Comparison of ENCODE assay signal across 15 cellular contexts in the genomic region with DNA sequence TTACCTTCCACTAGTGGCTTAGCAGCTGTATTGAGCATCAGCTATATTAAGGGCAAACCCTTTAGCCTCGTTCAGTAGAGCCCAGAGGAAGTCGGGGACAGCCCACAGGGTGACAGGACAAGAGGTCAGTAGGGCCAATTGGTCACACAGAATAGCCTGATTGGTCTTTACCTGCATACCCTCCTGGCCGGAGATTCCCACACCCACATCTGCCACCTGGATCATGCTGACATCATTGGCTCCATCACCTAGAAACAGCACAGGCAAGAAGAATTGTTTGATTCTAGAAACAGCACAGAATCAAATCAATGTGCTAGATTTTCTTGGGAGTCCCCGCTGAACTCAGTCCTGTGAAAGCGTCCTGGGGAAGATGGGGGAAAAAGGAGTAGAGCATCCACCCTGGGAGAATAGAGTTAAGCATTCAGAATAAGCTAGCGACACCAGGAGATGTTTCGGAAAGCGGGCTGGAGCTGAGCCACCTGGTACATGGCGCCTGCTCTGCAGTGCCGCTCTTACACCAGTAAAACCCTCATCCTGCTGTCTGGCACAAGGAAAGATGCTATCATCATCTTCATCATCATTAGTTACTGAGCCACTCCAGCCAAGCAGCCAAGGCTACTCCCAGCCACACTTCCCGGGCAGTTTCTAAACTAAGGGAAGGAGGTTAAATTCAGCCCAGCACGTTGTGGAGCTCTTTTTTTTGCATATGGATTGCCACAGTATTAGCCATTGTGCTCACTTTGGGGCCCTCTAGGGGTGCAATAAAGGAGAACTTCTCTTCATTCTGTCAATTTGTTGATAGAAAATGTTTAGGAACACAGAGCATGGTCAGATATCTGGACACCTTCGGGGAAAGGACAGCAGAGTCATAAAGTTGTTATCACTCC.
DNase-seq lines count a peak whose midpoint lies in the region; ATAC-seq, FAIRE-seq and TF ChIP-seq lines count a peak whose summit lies in the region.
"Had no signal": no experiment of that assay in that cellular context is flagged by ENCODE, and none has a peak within 500 bp of the region (broad histone marks: within the 10 kb centered on the region; RNA-seq: fewer than 3 reads in every experiment).

No MANE protein-coding gene starts in this region.

- no TSS peak for BruUV-seq in A673 (replicated peaks; lab: Mats Ljungman, UMichigan)
- BruUV-seq in K562 (replicated peaks; lab: Mats Ljungman, UMichigan): no TSS peak
- no TSS peak for BruUV-seq in HepG2 (replicated peaks; lab: Mats Ljungman, UMichigan)

- H3K4me3 ChIP-seq in A673 (ENCODE audit: low read depth, low read length, poor library complexity, severe bottlenecking) (no peak overlapping the region), K562 (no peak overlapping the region), HepG2 (replicated peaks in 1 of 3; ENCODE audit: insufficient read depth in 1 of 3, low read depth in 2 of 3, low read length in 3 of 3) (no peak overlapping the region)

- no peak for FAIRE-seq in K562 (lab: Jason Lieb, UNC)
- no peak for FAIRE-seq in HepG2 (lab: Jason Lieb, UNC)
- FAIRE-seq: endothelial cell of umbilical vein, small intestine had no signal

- DNase-seq in A673 (ENCODE audit: low spot score) (no peak), HT-29 (ENCODE audit: low spot score) (peak; percentile 33), K562 (ENCODE audit: extremely low read depth in 1 of 4, low spot score in 3 of 4) (peak in 1 of 4 experiments; percentile 9), HepG2 (ENCODE audit: low spot score) (no peak), NCI-H2196 (lab: John Stamatoyannopoulos, UW; ENCODE audit: unreplicated experiment) (no peak)
- no peak for DNase-seq in stimulated activated CD4-positive, alpha-beta T cell treated with anti-CD3 and anti-CD28 coated beads, Interleukin-4, amount 100 ng/mL, for 4 hours
- DNase-seq: CD4-positive, alpha-beta T cell; left cardiac atrium; NCI-H226; small intestine; stimulated activated naive CD4-positive, alpha-beta T cell treated with Interleukin-2 at 50 U/mL for 16 hours had no signal

- TF ChIP-seq RAD21 in K562 (CRISPR knock-in tag; conservative IDR thresholded peaks at IDR 0.05 in 1 of 2, IDR thresholded peaks at IDR 0.05 in 1 of 2) (no peak), HepG2 (CRISPR knock-in tag; IDR thresholded peaks at IDR 0.05) (no peak)

- in situ Hi-C loops in K562 (cut with MboI): no loop called here
- in situ Hi-C loops in HepG2 (cut with HindIII; ENCODE audit: extremely low pct_ligation_motif_present, low pct_unique_long_range_greater_than_20kb): no loop called here

- 0% methylated on average over 13 of the region's 13 CpGs for WGBS in K562 (ENCODE audit: insufficient coverage, low coverage, missing lambda C conversion rate)
- 63% methylated on average over 12 of the region's 13 CpGs for WGBS in HepG2 (ENCODE audit: low lambda C conversion rate)

- ATAC-seq in K562: peak; percentile 59
- no peak for ATAC-seq in HepG2
- no peak for ATAC-seq in HG02973 (IDR thresholded peaks at IDR 0.05; ENCODE audit: unreplicated experiment)
- ATAC-seq in GM18505 (IDR thresholded peaks at IDR 0.05; ENCODE audit: unreplicated experiment): no peak

- H3K27me3 ChIP-seq in A673 (replicated peaks; ENCODE audit: insufficient read depth, low read depth, low read length, poor library complexity) (no peaks in the 10 kb centered on the region), K562 (ENCODE audit: control insufficient read depth in 2 of 2, insufficient read depth in 2 of 2, low read length in 2 of 2) (peaks cover 0 to 51% of the 10 kb centered on the region in 2 experiments; a peak in 2 of 5 replicates), HepG2 (ENCODE audit: control insufficient read depth in 1 of 2, insufficient read depth in 2 of 2, low read length in 2 of 2) (no peaks in the 10 kb centered on the region)

- H4K20me1 ChIP-seq in K562 (replicated peaks; ENCODE audit: control insufficient read depth, insufficient read depth, low read length) (no peaks in the 10 kb centered on the region), HepG2 (ENCODE audit: insufficient read depth, low read length) (no peaks in the 10 kb centered on the region)

- no peak for TF ChIP-seq POLR2A in K562 (conservative IDR thresholded peaks at IDR 0.05)
- no peak for TF ChIP-seq POLR2A in HepG2 (IDR thresholded peaks at IDR 0.05; ENCODE audit: insufficient read depth in 1 of 2, low read depth in 2 of 2, low read length in 2 of 2)
- TF ChIP-seq POLR2A in GM18505 (IDR thresholded peaks at IDR 0.05; ENCODE audit: borderline replicate concordance, extremely low read depth, insufficient read depth, insufficient read length): no peak

- H3K79me2 ChIP-seq in K562 (ENCODE audit: control insufficient read depth, insufficient read depth, low read length) (no peaks in the 10 kb centered on the region), HepG2 (ENCODE audit: insufficient read depth, low read length) (no peaks in the 10 kb centered on the region)

- H3K4me1 ChIP-seq in A673 (ENCODE audit: insufficient read depth, low read length, poor library complexity, severe bottlenecking): no peaks in the 10 kb centered on the region
- H3K4me1 ChIP-seq in K562 (replicated peaks in 1 of 2; ENCODE audit: control insufficient read depth in 2 of 2, insufficient read depth in 2 of 2, low read length in 2 of 2): no peaks in the 10 kb centered on the region
- H3K4me1 ChIP-seq in HepG2 (ENCODE audit: insufficient read depth, low read length): no peaks in the 10 kb centered on the region

- POLR2A ChIA-PET in A673 (lab: Charles Lee; ENCODE audit: low non-redundant PET): no interaction called here
- POLR2A ChIA-PET in K562 (lab: Yijun Ruan, JAX): interaction anchor here (1.3 kb wide), 1 partner anchor 35 kb away, joined by 4 read pairs; no protein-coding TSS in a partner anchor
- POLR2A ChIA-PET in HepG2 (lab: Yijun Ruan, JAX): no interaction called here

- no peak overlapping the region for H3K9ac ChIP-seq in K562 (ENCODE audit: insufficient read depth in 1 of 2, low read depth in 2 of 2, low read length in 2 of 2)
- no peak overlapping the region for H3K9ac ChIP-seq in HepG2 (ENCODE audit: insufficient read depth, low read depth, low read length)

- H3K4me2 ChIP-seq in K562 (ENCODE audit: insufficient read depth, low read length) (no peak overlapping the region), HepG2 (ENCODE audit: low read depth, low read length) (no peak overlapping the region)

- no peak for TF ChIP-seq EP300 in K562 (IDR thresholded peaks at IDR 0.05; ENCODE audit: low read length)
- TF ChIP-seq EP300 in HepG2 (IDR thresholded peaks at IDR 0.05; ENCODE audit: low read depth in 2 of 2, low read length in 2 of 2): no peak
- no peak for TF ChIP-seq EP300 in HepG2 (CRISPR knock-in tag; IDR thresholded peaks at IDR 0.05; ENCODE audit: borderline replicate concordance)

- H3K9me1 ChIP-seq in K562 (ENCODE audit: control insufficient read depth, insufficient read depth, low read length): no peaks in the 10 kb centered on the region

- H3K27ac ChIP-seq in A673 (ENCODE audit: low read depth, low read length, poor library complexity, severe bottlenecking) (no peak overlapping the region), K562 (ENCODE audit: extremely low read depth, low read depth, low read length) (no peak overlapping the region), HepG2 (ENCODE audit: extremely low read length, insufficient read depth, low read length) (no peak overlapping the region)
- H3K27ac ChIP-seq: HL-60 had no signal

- no peak overlapping the region for H2AFZ ChIP-seq in K562 (ENCODE audit: low read depth, low read length)
- H2AFZ ChIP-seq in HepG2 (ENCODE audit: low read length): no peak overlapping the region

- peaks cover 20% of the 10 kb centered on the region for H3K9me3 ChIP-seq in A673 (ENCODE audit: low read depth, low read length, poor library complexity, severe bottlenecking)
- H3K9me3 ChIP-seq in K562 (replicated peaks; ENCODE audit: control insufficient read depth, insufficient read depth, low read depth, low read length): no peaks in the 10 kb centered on the region
- H3K9me3 ChIP-seq in HepG2 (ENCODE audit: low read length): no peaks in the 10 kb centered on the region

- 0 out of 2 replicates have a peak, but pooled peaks have one; percentile 27 for TF ChIP-seq CTCF in A673 (conservative IDR thresholded peaks at IDR 0.05; ENCODE audit: low read depth, low read length)
- TF ChIP-seq CTCF in K562 (IDR thresholded peaks at IDR 0.05 in 2 of 3, conservative IDR thresholded peaks at IDR 0.05 in 1 of 3; ENCODE audit: insufficient read depth in 2 of 3, low read depth in 1 of 3, low read length in 3 of 3): 0 out of 6 replicates have a peak, but pooled peaks of 1 of the 3 experiments have one; percentile 24
- 0 out of 2 replicates have a peak, but pooled peaks have one; percentile 7 for TF ChIP-seq CTCF in HepG2 (CRISPR knock-in tag; IDR thresholded peaks at IDR 0.05)

- H3K36me3 ChIP-seq in A673 (ENCODE audit: insufficient read depth, low read length, poor library complexity, severe bottlenecking): no peaks in the 10 kb centered on the region
- H3K36me3 ChIP-seq in K562 (ENCODE audit: control insufficient read depth, insufficient read depth, low read length): no peaks in the 10 kb centered on the region
- H3K36me3 ChIP-seq in HepG2 (replicated peaks in 1 of 2; ENCODE audit: control insufficient read depth in 1 of 2, insufficient read depth in 2 of 2, low read length in 2 of 2): no peaks in the 10 kb centered on the region

- CTCF ChIA-PET in A673 (lab: Charles Lee): no interaction called here
- CTCF ChIA-PET in K562 (lab: Yijun Ruan, JAX; ENCODE audit: low intra/inter-chr PET ratio): no interaction called here
- CTCF ChIA-PET in HepG2 (lab: Yijun Ruan, JAX; ENCODE audit: low intra/inter-chr PET ratio, low total read pairs): no interaction called here

- intact Hi-C loops in A673 (cut with micrococcal nuclease; ENCODE audit: unreplicated experiment): no loop called here
- intact Hi-C loops in K562 (cut with micrococcal nuclease): loop anchor here (10.0 kb wide), 2 partner anchors 187 to 243 kb away; no protein-coding TSS in a partner anchor
- intact Hi-C loops in HepG2 (cut with micrococcal nuclease; ENCODE audit: unreplicated experiment): loop anchor here (10.0 kb wide), 1 partner anchor 1173 kb away; the partner anchor contains the start of gene GABRA5

TF ChIP-seq in HepG2, 621 proteins besides CTCF, POLR2A, EP300 and RAD21 (continues in another document):
- no peak for TF ChIP-seq ZNF7 (CRISPR knock-in tag; IDR thresholded peaks at IDR 0.05)
- TF ChIP-seq ZNF451 (CRISPR knock-in tag; IDR thresholded peaks at IDR 0.05): no peak
- TF ChIP-seq ZBTB26 (CRISPR knock-in tag; IDR thresholded peaks at IDR 0.05; ENCODE audit: borderline replicate concordance): no peak
- no peak for TF ChIP-seq REPIN1 (CRISPR knock-in tag; IDR thresholded peaks at IDR 0.05; ENCODE audit: borderline replicate concordance, low read depth)
